In genomic region chr2:203893823-203894222, GRCh38 we compare ENCODE assay signal across 26 cellular contexts. TPM values are rescaled to one million over a fixed set of nuclear protein-coding genes. Genes with fewer than 3 reads are reported as not detected.
A peak's percentile ranks its signal among the peaks of the same experiment; 100 is the strongest.
DNase-seq lines count a peak whose midpoint lies in the region; ATAC-seq and TF ChIP-seq lines count a peak whose summit lies in the region.
"Had no signal": no experiment of that assay in that cellular context is flagged by ENCODE, and none has a peak within 500 bp of the region (broad histone marks: within the 10 kb centered on the region; RNA-seq: fewer than 3 reads in every experiment).

No MANE protein-coding gene starts in this region.

- DNase-seq in activated T-cell treated with anti-CD3 and anti-CD28 coated beads, Interleukin-2, amount 50 U/mL, for 24 hours: no peak
- DNase-seq in activated T-cell treated with anti-CD3 and anti-CD28 coated beads, Interleukin-2, amount 50 U/mL, for 1 hour: no peak
- peak; percentile 32 for DNase-seq in GM23248
- DNase-seq in NCI-H2227 (lab: John Stamatoyannopoulos, UW; ENCODE audit: unreplicated experiment): no peak
- no peak for DNase-seq in DMS153 treated with DMSO at 0.1 percent for 48 hours (lab: John Stamatoyannopoulos, UW; ENCODE audit: unreplicated experiment)
- DNase-seq: activated T-cell treated with anti-CD3 and anti-CD28 coated beads, Interleukin-2, amount 50 U/mL, for 4 hours; adrenal gland; DND-41; effector CD8-positive, alpha-beta T cell; foreskin keratinocyte; H9; naive B cell; NCI-H1092; NCI-H187; NCI-H526 treated with DMSO at 0.1 percent for 48 hours; retina; stimulated activated CD4-positive, alpha-beta T cell treated with anti-CD3 and anti-CD28 coated beads, Interleukin-4, amount 100 ng/mL, for 4 hours; stomach had no signal

- no peak for TF ChIP-seq CTCF in nephron (IDR thresholded peaks at IDR 0.05; ENCODE audit: unreplicated experiment in 3 of 3)

- H3K4me2 ChIP-seq in GM23248 (ENCODE audit: unreplicated experiment): no peak overlapping the region

- no peaks in the 10 kb centered on the region for H3K9me2 ChIP-seq in GM23248 (ENCODE audit: insufficient read depth)

- H3K9ac ChIP-seq in GM23248: no peak overlapping the region
- H3K9ac ChIP-seq: BLaER1 treated with 17β-estradiol and CSF1 and Interleukin-3, amounts not matched to agents 10 nM and 100 nM had no signal

- ATAC-seq in activated T-helper 17 cell treated with anti-CD3 and anti-CD28 coated beads, Interleukin-2, amount 50 U/mL, for 72 hours (replicated peaks): peak; percentile 4
- ATAC-seq in HG02981 (IDR thresholded peaks at IDR 0.05; ENCODE audit: unreplicated experiment): no peak
- ATAC-seq: foreskin keratinocyte had no signal

- 13 to 20% methylated on average over 7 of the region's 7 CpGs for WGBS in GM23248 (ENCODE audit: low coverage in 1 of 2, low lambda C conversion rate in 2 of 2, missing lambda C conversion rate in 2 of 2), 2 experiments

- in situ Hi-C loops in GM23248 (cut with MboI): no loop called here

- no peaks in the 10 kb centered on the region for H3K4me1 ChIP-seq in GM23248 (ENCODE audit: insufficient read depth)
- H3K4me1 ChIP-seq: adrenal gland, foreskin keratinocyte had no signal

- no peaks in the 10 kb centered on the region for H3K36me3 ChIP-seq in GM23248 (ENCODE audit: low read depth)
- H3K36me3 ChIP-seq: adrenal gland; BLaER1 treated with 17β-estradiol and CSF1 and Interleukin-3, amounts not matched to agents 10 nM and 100 nM; stomach; tibial nerve had no signal

- no peak overlapping the region for H3K4me3 Mint-ChIP-seq in activated T-cell treated with anti-CD3 and anti-CD28 coated beads, Interleukin-2, amount 50 U/mL, for 24 hours
- H3K4me3 Mint-ChIP-seq in activated T-helper 17 cell treated with anti-CD3 and anti-CD28 coated beads, Interleukin-2, amount 50 U/mL, for 72 hours: peak overlapping the region; percentile 73
- H3K4me3 Mint-ChIP-seq in nephron: no peak overlapping the region
- H3K4me3 Mint-ChIP-seq: activated T-cell treated with anti-CD3 and anti-CD28 coated beads, Interleukin-2, amount 50 U/mL, for 4 hours; brain; H9; memory B cell; naive B cell had no signal

- H3K27ac ChIP-seq in GM23248: no peak overlapping the region
- H3K27ac ChIP-seq: adrenal gland, foreskin keratinocyte, stomach, tibial nerve had no signal

- H3K9me3 Mint-ChIP-seq in activated T-cell treated with anti-CD3 and anti-CD28 coated beads, Interleukin-2, amount 50 U/mL, for 24 hours: peaks cover 7% of the 10 kb centered on the region
- H3K9me3 Mint-ChIP-seq in activated T-helper 17 cell treated with anti-CD3 and anti-CD28 coated beads, Interleukin-2, amount 50 U/mL, for 72 hours: peaks cover 6% of the 10 kb centered on the region
- no peaks in the 10 kb centered on the region for H3K9me3 Mint-ChIP-seq in nephron
- H3K9me3 Mint-ChIP-seq: activated T-cell treated with anti-CD3 and anti-CD28 coated beads, Interleukin-2, amount 50 U/mL, for 4 hours; brain; memory B cell had no signal

- peaks cover 83% of the 10 kb centered on the region for H3K4me1 Mint-ChIP-seq in activated T-cell treated with anti-CD3 and anti-CD28 coated beads, Interleukin-2, amount 50 U/mL, for 24 hours (ENCODE audit: low read depth)
- H3K4me1 Mint-ChIP-seq in activated T-helper 17 cell treated with anti-CD3 and anti-CD28 coated beads, Interleukin-2, amount 50 U/mL, for 72 hours: peaks cover 52% of the 10 kb centered on the region
- peaks cover 49% of the 10 kb centered on the region for H3K4me1 Mint-ChIP-seq in nephron

- H3K79me2 ChIP-seq in GM23248 (ENCODE audit: insufficient read depth): no peaks in the 10 kb centered on the region

- no peaks in the 10 kb centered on the region for H4K20me1 ChIP-seq in GM23248 (ENCODE audit: insufficient read depth)
- H4K20me1 ChIP-seq: BLaER1 treated with 17β-estradiol and CSF1 and Interleukin-3, amounts not matched to agents 10 nM and 100 nM had no signal

- H3F3A ChIP-seq in GM23248 (ENCODE audit: insufficient read depth): no peaks in the 10 kb centered on the region

- H3K36me3 Mint-ChIP-seq in activated T-cell treated with anti-CD3 and anti-CD28 coated beads, Interleukin-2, amount 50 U/mL, for 24 hours (ENCODE audit: low read depth): no peaks in the 10 kb centered on the region
- H3K36me3 Mint-ChIP-seq in activated T-helper 17 cell treated with anti-CD3 and anti-CD28 coated beads, Interleukin-2, amount 50 U/mL, for 72 hours (ENCODE audit: low read depth): peaks cover 29% of the 10 kb centered on the region
- no peaks in the 10 kb centered on the region for H3K36me3 Mint-ChIP-seq in nephron (ENCODE audit: low read depth)
- H3K36me3 Mint-ChIP-seq: brain, memory B cell, naive B cell had no signal

- H2AFZ ChIP-seq in GM23248: no peak overlapping the region

- H3K27me3 ChIP-seq in GM23248 (replicated peaks; ENCODE audit: insufficient read depth): no peaks in the 10 kb centered on the region
- H3K27me3 ChIP-seq: adrenal gland; BLaER1 treated with 17β-estradiol and CSF1 and Interleukin-3, amounts not matched to agents 10 nM and 100 nM; stomach; tibial nerve had no signal

- H3K9me3 ChIP-seq in GM23248 (ENCODE audit: low read depth): no peaks in the 10 kb centered on the region
- H3K9me3 ChIP-seq: adrenal gland; BLaER1 treated with 17β-estradiol and CSF1 and Interleukin-3, amounts not matched to agents 10 nM and 100 nM; stomach; tibial nerve had no signal

- no peaks in the 10 kb centered on the region for H3K27me3 Mint-ChIP-seq in activated T-cell treated with anti-CD3 and anti-CD28 coated beads, Interleukin-2, amount 50 U/mL, for 24 hours
- H3K27me3 Mint-ChIP-seq in activated T-helper 17 cell treated with anti-CD3 and anti-CD28 coated beads, Interleukin-2, amount 50 U/mL, for 72 hours: no peaks in the 10 kb centered on the region
- peaks cover 3% of the 10 kb centered on the region for H3K27me3 Mint-ChIP-seq in nephron (ENCODE audit: low read depth)
- H3K27me3 Mint-ChIP-seq: brain had no signal

- no peak overlapping the region for H3K4me3 ChIP-seq in GM23248
- H3K4me3 ChIP-seq: adrenal gland; BLaER1 treated with 17β-estradiol and CSF1 and Interleukin-3, amounts not matched to agents 10 nM and 100 nM; stomach; tibial nerve had no signal

- peak overlapping the region; percentile 91 for H3K27ac Mint-ChIP-seq in activated T-cell treated with anti-CD3 and anti-CD28 coated beads, Interleukin-2, amount 50 U/mL, for 24 hours
- peak overlapping the region; percentile 95 for H3K27ac Mint-ChIP-seq in activated T-helper 17 cell treated with anti-CD3 and anti-CD28 coated beads, Interleukin-2, amount 50 U/mL, for 72 hours
- H3K27ac Mint-ChIP-seq in nephron: peak overlapping the region in 2 of 3 experiments; percentile 12 to 20
- H3K27ac Mint-ChIP-seq: H9, memory B cell had no signal

RNA-seq across cellular contexts. Expression of gene CTLA4, which starts 26.3 kb away (rescaled TPM):
- total RNA-seq in GM23248 (2014; rRNA removed; shearing (Covaris generic)): not detected in 2 replicates
- polyA plus RNA-seq in GM23248 (2016; fragmentation: Nextera tagmentation; extraction: Ambion mirVana): not detected in 2 replicates
- total RNA-seq in activated T-helper 17 cell treated with anti-CD3 and anti-CD28 coated beads, Interleukin-2, amount 50 U/mL, for 72 hours: 100 to 1,000 TPM; 282 to 334 TPM
- total RNA-seq: epithelial cell of proximal tubule, foreskin keratinocyte, H9, tibial nerve had no signal
- polyA plus RNA-seq: foreskin keratinocyte had no signal

RNA-seq across cellular contexts. Expression of gene ICOS, which starts 42.7 kb away (rescaled TPM):
- total RNA-seq in GM23248 (2014; rRNA removed; shearing (Covaris generic)): not detected in 2 replicates
- not detected in 2 replicates for polyA plus RNA-seq in GM23248 (2016; fragmentation: Nextera tagmentation; extraction: Ambion mirVana)
- total RNA-seq in activated T-helper 17 cell treated with anti-CD3 and anti-CD28 coated beads, Interleukin-2, amount 50 U/mL, for 72 hours: 100 to 1,000 TPM; 146 to 194 TPM
- total RNA-seq: epithelial cell of proximal tubule, foreskin keratinocyte, H9 had no signal
- polyA plus RNA-seq: foreskin keratinocyte had no signal

Comparison
In these comparisons a context has a peak if more than half of its experiments do, and no peak if none do; other contexts are left out.
1. H3K27ac Mint-ChIP-seq: peak in every context shown above with its lines; median percentile 95 in activated T-helper 17 cell treated with anti-CD3 and anti-CD28 coated beads, Interleukin-2, amount 50 U/mL, for 72 hours; 91 in activated T-cell treated with anti-CD3 and anti-CD28 coated beads, Interleukin-2, amount 50 U/mL, for 24 hours; 16 in nephron.
2. RNA of gene CTLA4, which starts 26.3 kb away (total RNA-seq): 282 to 334 TPM in activated T-helper 17 cell treated with anti-CD3 and anti-CD28 coated beads, Interleukin-2, amount 50 U/mL, for 72 hours; not detected in GM23248; every median in the first group is over 100 times any median in the second.
3. RNA of gene ICOS, which starts 42.7 kb away (total RNA-seq): 146 to 194 TPM in activated T-helper 17 cell treated with anti-CD3 and anti-CD28 coated beads, Interleukin-2, amount 50 U/mL, for 72 hours; not detected in GM23248; every median in the first group is over 100 times any median in the second.